ENCODE assay signal across 8 cellular contexts in genomic region chr15:44536298-44536961, GRCh38. TPM values are rescaled to one million over a fixed set of nuclear protein-coding genes. Genes with fewer than 3 reads are reported as not detected.
DNase-seq lines count a peak whose midpoint lies in the region; TF ChIP-seq lines count a peak whose summit lies in the region.

No MANE protein-coding gene starts in this region.

- peaks cover 10% of the 10 kb centered on the region; the same call in 1 of the 2 replicates for H4K20me1 ChIP-seq in SU-DHL-6 (ENCODE audit: low read depth, low read length)

- TF ChIP-seq CTCF in 22Rv1 (IDR thresholded peaks at IDR 0.05): peak; percentile 49
- peak; percentile 10 for TF ChIP-seq CTCF in SU-DHL-6 (IDR thresholded peaks at IDR 0.05; ENCODE audit: insufficient read depth, low read length, poor library complexity, severe bottlenecking)
- TF ChIP-seq CTCF in endodermal cell (conservative IDR thresholded peaks at IDR 0.05): peak; percentile 67
- peak in 4 of 6 experiments; percentile 36 to 54 (median 44) for TF ChIP-seq CTCF in thyroid gland (IDR thresholded peaks at IDR 0.05)

- H3K9me2 ChIP-seq in SU-DHL-6 (replicated peaks; ENCODE audit: insufficient read depth, low read length): no peaks in the 10 kb centered on the region

- H3K4me3 ChIP-seq in H7 (ENCODE audit: insufficient read depth, low read depth, low read length) (peak overlapping the region; percentile 89), SU-DHL-6 (ENCODE audit: insufficient read depth, low read length, poor library complexity, severe bottlenecking) (peak overlapping the region; percentile 63), endodermal cell (ENCODE audit: low read length) (peak overlapping the region; percentile 99), thyroid gland (replicated peaks in 1 of 3) (peak overlapping the region; percentile 51 to 89 (median 58))

- peaks cover 9% of the 10 kb centered on the region for H3F3A ChIP-seq in SU-DHL-6 (ENCODE audit: insufficient read depth)

- H3K27me3 ChIP-seq in H7 (ENCODE audit: control insufficient read depth, insufficient read depth, low read length) (no peaks in the 10 kb centered on the region), SU-DHL-6 (ENCODE audit: low read length) (no peaks in the 10 kb centered on the region), endodermal cell (ENCODE audit: control insufficient read depth, insufficient read depth, low read length, poor library complexity, severe bottlenecking) (no peaks in the 10 kb centered on the region), thyroid gland (no peaks in the 10 kb centered on the region)

- 0% methylated on average over 9 to 43 of the region's 47 CpGs for WGBS in endodermal cell (ENCODE audit: insufficient coverage in 1 of 2, insufficient read length in 1 of 2), 2 experiments
- 0% methylated on average over 21 to 35 of the region's 47 CpGs for WGBS in thyroid gland, 2 donors

- H3K27ac Mint-ChIP-seq in endodermal cell: peak overlapping the region; percentile 79

- peaks cover 5% of the 10 kb centered on the region; the same call in 1 of the 2 replicates for H3K36me3 ChIP-seq in H7 (replicated peaks; ENCODE audit: control insufficient read depth, insufficient read depth, low read length)
- peaks cover 23% of the 10 kb centered on the region for H3K36me3 ChIP-seq in KOPT-K1 (ENCODE audit: insufficient read depth, low read length)
- peaks cover 12% of the 10 kb centered on the region for H3K36me3 ChIP-seq in SU-DHL-6 (ENCODE audit: low read length)
- H3K36me3 ChIP-seq in endodermal cell (ENCODE audit: control insufficient read depth, insufficient read depth, low read length): peaks cover 12% of the 10 kb centered on the region
- no peaks in the 10 kb centered on the region for H3K36me3 ChIP-seq in thyroid gland

- intact Hi-C loops in thyroid gland (cut with DNase I): loop anchor here (10.0 kb wide), 1 partner anchor 252 kb away; the partner anchor contains the start of gene GOLM2

- H3K79me2 ChIP-seq in SU-DHL-6 (ENCODE audit: insufficient read depth, low read length): peaks cover 42% of the 10 kb centered on the region

- H3K27ac ChIP-seq in 22Rv1 (peak overlapping the region; percentile 96), KOPT-K1 (ENCODE audit: low read depth, low read length, poor library complexity, severe bottlenecking) (peak overlapping the region; percentile 88), SU-DHL-6 (ENCODE audit: low read depth, low read length) (peak overlapping the region; percentile 42), endodermal cell (ENCODE audit: low read depth, low read length) (peak overlapping the region; percentile 72), thyroid gland (peak overlapping the region; percentile 89 to 99 (median 94))

- no peaks in the 10 kb centered on the region for H3K9me3 Mint-ChIP-seq in endodermal cell

- H3K4me2 ChIP-seq in SU-DHL-6 (ENCODE audit: low read depth, low read length, poor library complexity, severe bottlenecking): peak overlapping the region; percentile 77

- peak overlapping the region; percentile 99 for H3K9ac ChIP-seq in SU-DHL-6 (ENCODE audit: low read length)
- peak overlapping the region; percentile 81 for H3K9ac ChIP-seq in endodermal cell (ENCODE audit: extremely low read depth, low read length, poor library complexity, severe bottlenecking)

- peak overlapping the region; percentile 76 for H2AFZ ChIP-seq in SU-DHL-6 (ENCODE audit: low read depth, low read length, severe bottlenecking)

- H3K4me1 ChIP-seq in endodermal cell (ENCODE audit: control insufficient read depth, insufficient read depth, low read length) (no peaks in the 10 kb centered on the region), thyroid gland (peaks cover 10 to 20% of the 10 kb centered on the region in 2 donors)

- H3K4me1 Mint-ChIP-seq in endodermal cell: peaks cover 14% of the 10 kb centered on the region

- DNase-seq in GM04504 (ENCODE audit: low read depth) (peak; percentile 75), H7 (no peak), endodermal cell (peak; percentile 97), mesenteric fat pad (ENCODE audit: low spot score) (peak; percentile 95), thyroid gland (peak; percentile 89 to 91)

- peak overlapping the region; percentile 77 for H3K4me3 Mint-ChIP-seq in endodermal cell

- TF ChIP-seq POLR2A in thyroid gland (IDR thresholded peaks at IDR 0.05): peak; percentile 66 to 86

- H3K27me3 Mint-ChIP-seq in endodermal cell (ENCODE audit: insufficient read depth): no peaks in the 10 kb centered on the region

- H3K9me3 ChIP-seq in KOPT-K1 (ENCODE audit: insufficient read depth, low read length, poor library complexity, severe bottlenecking) (no peaks in the 10 kb centered on the region), SU-DHL-6 (ENCODE audit: insufficient read depth, low read length) (no peaks in the 10 kb centered on the region), endodermal cell (ENCODE audit: control insufficient read depth, low read length) (no peaks in the 10 kb centered on the region), thyroid gland (no peaks in the 10 kb centered on the region)

- H3K36me3 Mint-ChIP-seq in endodermal cell (ENCODE audit: low read depth): peaks cover 40% of the 10 kb centered on the region

RNA-seq across cellular contexts. Expression of gene EIF3J, which starts 0.5 kb away (rescaled TPM):
- total RNA-seq in H7 (2014; rRNA removed; shearing (Covaris generic)): 32.7 and 34.3 TPM in 2 replicates
- total RNA-seq in endodermal cell (10 to 100 TPM; 71.4 to 76.5 TPM), mesenteric fat pad (84.9 TPM), thyroid gland (10 to 100 TPM; 36.7 to 50.7 (median 39.3) TPM)
- polyA plus RNA-seq in endodermal cell (2013, experiment 1 of 2): 56.9 TPM
- 56.8 TPM for polyA plus RNA-seq in endodermal cell (2013, experiment 2 of 2)

Comparison
In these comparisons a context has a peak if more than half of its experiments do, and no peak if none do; other contexts are left out.
1. H3K27ac ChIP-seq: peak in every context shown above with its lines; median percentile 96 in 22Rv1; 94 in thyroid gland; 88 in KOPT-K1; 72 in endodermal cell; 42 in SU-DHL-6.
2. CTCF ChIP-seq: peak in every context shown above with its lines; median percentile 67 in endodermal cell; 49 in 22Rv1; 44 in thyroid gland; 10 in SU-DHL-6.